Comparison of ENCODE assay signal across 2 cellular contexts in genomic region chr11:35927067-35927466, GRCh38.
TF ChIP-seq lines count a peak whose summit lies in the region.

No MANE protein-coding gene starts in this region.

TF ChIP-seq in endothelial cell of umbilical vein, 7 proteins besides CTCF, POLR2A, EP300 and RAD21:
- TF ChIP-seq MAX (IDR thresholded peaks at IDR 0.05; ENCODE audit: insufficient read depth, insufficient read length) (no peak), FOS (IDR thresholded peaks at IDR 0.05; ENCODE audit: borderline replicate concordance, insufficient read depth, low read length) (no peak), GATA2 (IDR thresholded peaks at IDR 0.05; ENCODE audit: insufficient read depth, insufficient read length, low read depth, low read length) (no peak), MYC (IDR thresholded peaks at IDR 0.05; ENCODE audit: low read depth, low read length) (no peak), EZH2 (IDR thresholded peaks at IDR 0.05; ENCODE audit: borderline replicate concordance, low read depth, low read length, severe bottlenecking) (no peak), JUN (IDR thresholded peaks at IDR 0.05; ENCODE audit: borderline replicate concordance, insufficient read depth, insufficient read length, low read depth) (no peak), POLR2AphosphoS5 (IDR thresholded peaks at IDR 0.05; ENCODE audit: insufficient read depth, low read depth, low read length) (no peak)
TF ChIP-seq in endothelial cell of umbilical vein: peak in this region for 0.

TF ChIP-seq in WTC11, 78 proteins besides CTCF, POLR2A, EP300 and RAD21:
- no peak for TF ChIP-seq OVOL2 (CRISPR knock-in tag; IDR thresholded peaks at IDR 0.05; ENCODE audit: borderline replicate concordance)
- TF ChIP-seq TEAD1 (CRISPR knock-in tag; IDR thresholded peaks at IDR 0.05), result no peak
- no peak for TF ChIP-seq ZNF512 (CRISPR knock-in tag; IDR thresholded peaks at IDR 0.05; ENCODE audit: borderline replicate concordance)
- TF ChIP-seq CDX4 (CRISPR knock-in tag; IDR thresholded peaks at IDR 0.05; ENCODE audit: borderline replicate concordance), result no peak
- TF ChIP-seq PRRX2 (CRISPR knock-in tag; IDR thresholded peaks at IDR 0.05), result no peak
- TF ChIP-seq CREB1 (CRISPR knock-in tag; IDR thresholded peaks at IDR 0.05), result no peak
- TF ChIP-seq ARID4B (CRISPR knock-in tag; IDR thresholded peaks at IDR 0.05; ENCODE audit: borderline replicate concordance), result no peak
- no peak for TF ChIP-seq ZBTB21 (CRISPR knock-in tag; IDR thresholded peaks at IDR 0.05; ENCODE audit: borderline replicate concordance)
